Comparison of ENCODE assay signal across 8 cellular contexts in the genomic region with DNA sequence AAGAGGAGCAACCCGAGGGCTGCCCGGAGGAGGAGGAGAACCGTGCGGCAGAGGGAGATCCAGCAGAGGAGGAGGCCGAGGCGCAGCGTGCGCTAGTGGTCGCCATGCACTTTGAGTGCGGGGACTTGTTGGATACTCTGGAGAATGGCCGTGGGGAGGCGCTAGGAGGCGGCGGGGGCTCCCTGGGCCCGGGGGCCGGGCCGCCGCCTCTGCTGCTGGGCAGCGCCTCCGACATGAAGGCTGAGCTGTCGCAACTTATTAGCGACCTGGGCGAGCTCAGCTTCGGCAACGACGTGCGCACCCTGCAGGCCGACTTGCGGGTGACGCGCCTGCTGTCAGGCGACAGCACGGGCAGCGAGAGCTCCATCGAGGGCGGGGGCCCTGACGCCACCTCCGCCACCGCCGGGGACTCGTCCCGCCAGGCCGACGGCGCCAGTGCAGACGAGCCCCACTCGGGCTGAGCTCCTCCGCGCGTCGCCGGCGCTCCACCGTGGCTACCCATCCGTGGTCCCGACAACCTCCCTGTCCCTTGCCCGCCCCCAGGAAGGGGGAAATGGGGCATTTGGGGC. TPM values are rescaled to one million over a fixed set of nuclear protein-coding genes. Genes with fewer than 3 reads are reported as not detected.
DNase-seq lines count a peak whose midpoint lies in the region; ATAC-seq and TF ChIP-seq lines count a peak whose summit lies in the region.

No MANE protein-coding gene starts in this region.

- H3K4me1 Mint-ChIP-seq in Calu3 (ENCODE audit: low read depth, unreplicated experiment), result peaks cover 20% of the 10 kb centered on the region
- peaks cover 31% of the 10 kb centered on the region for H3K4me1 Mint-ChIP-seq in GM23338
- peaks cover 24 to 56% (median 44%) of the 10 kb centered on the region in 7 donors for H3K4me1 Mint-ChIP-seq in naive thymus-derived CD4-positive, alpha-beta T cell

- H3K4me3 ChIP-seq in GM23338 (peak overlapping the region; percentile 69), esophagus squamous epithelium (peak overlapping the region; percentile 70 to 87 (median 71))
- H3K4me3 ChIP-seq in naive thymus-derived CD4-positive, alpha-beta T cell (ENCODE audit: low read length), result peak overlapping the region; percentile 68

- H3K4me3 Mint-ChIP-seq in Calu3 (ENCODE audit: low read depth, unreplicated experiment), result peak overlapping the region; percentile 90
- H3K4me3 Mint-ChIP-seq in GM23338, result peak overlapping the region; percentile 86
- H3K4me3 Mint-ChIP-seq in naive thymus-derived CD4-positive, alpha-beta T cell, result peak overlapping the region; percentile 78 to 98 (median 88)

- H3K27ac ChIP-seq in GM23338 (ENCODE audit: low read depth), result no peak overlapping the region
- H3K27ac ChIP-seq in esophagus squamous epithelium, result peak overlapping the region; percentile 60 to 94 (median 84)
- H3K27ac ChIP-seq in naive thymus-derived CD4-positive, alpha-beta T cell (ENCODE audit: low read depth, low read length), result peak overlapping the region; percentile 38

- peak; percentile 56 for TF ChIP-seq CTCF in Calu3 (IDR thresholded peaks at IDR 0.05; ENCODE audit: unreplicated experiment)
- TF ChIP-seq CTCF in GM23338 (conservative IDR thresholded peaks at IDR 0.05; ENCODE audit: low read depth in 2 of 2), result peak; percentile 40 to 56; a peak in 3 of 4 replicates
- peak in 4 of 6 experiments; percentile 22 to 44 (median 26) for TF ChIP-seq CTCF in esophagus squamous epithelium (IDR thresholded peaks at IDR 0.05)

- H3K36me3 Mint-ChIP-seq in Calu3 (ENCODE audit: insufficient read depth, unreplicated experiment) (peaks cover 30% of the 10 kb centered on the region), GM23338 (ENCODE audit: low read depth) (no peaks in the 10 kb centered on the region; the same call in 2 of the 3 replicates)
- no peaks in the 10 kb centered on the region for H3K36me3 Mint-ChIP-seq in naive thymus-derived CD4-positive, alpha-beta T cell

- no peaks in the 10 kb centered on the region for H3K9me3 ChIP-seq in esophagus squamous epithelium
- no peaks in the 10 kb centered on the region for H3K9me3 ChIP-seq in naive thymus-derived CD4-positive, alpha-beta T cell (ENCODE audit: control insufficient read depth in 2 of 3, low read length in 3 of 3)

- POLR2A ChIA-PET in naive thymus-derived CD4-positive, alpha-beta T cell (lab: Charles Lee), result interaction anchor here (0.6 to 5.0 kb wide), 11 partner anchors 11 to 709 kb away, joined by 3 to 69 read pairs (median 4); partner anchors contain the start of gene LSG1

- H3K4me2 ChIP-seq in GM23338, result peak overlapping the region; percentile 95

- intact Hi-C loops in Calu3 (cut with micrococcal nuclease; ENCODE audit: unreplicated experiment), result loop anchor here (10.0 kb wide), 3 partner anchors 77 to 827 kb away; no protein-coding TSS in a partner anchor
- intact Hi-C loops in esophagus squamous epithelium (cut with DNase I), result loop anchor here (5.0 kb wide), 1 partner anchor 420 kb away; no protein-coding TSS in a partner anchor
- intact Hi-C loops in naive thymus-derived CD4-positive, alpha-beta T cell (cut with micrococcal nuclease), result loop anchor here (2.0 to 5.0 kb wide), 4 partner anchors 15 to 755 kb away; partner anchors contain the start of genes ACAP2 (in 1 of the 2), HES1 (in 1 of the 2) and LSG1 (in 1 of the 2)

- H3K36me3 ChIP-seq in GM23338 (ENCODE audit: insufficient read depth) (no peaks in the 10 kb centered on the region), esophagus squamous epithelium (peaks cover 0 to 10% (median 0%) of the 10 kb centered on the region in 3 donors)
- no peaks in the 10 kb centered on the region for H3K36me3 ChIP-seq in naive thymus-derived CD4-positive, alpha-beta T cell (ENCODE audit: control insufficient read depth in 2 of 3, insufficient read depth in 3 of 3, low read length in 3 of 3)

- 29 to 33% methylated on average over 24 to 36 of the region's 57 CpGs for WGBS in esophagus squamous epithelium, 2 donors

- no TSS peak for BruUV-seq in Calu3 (replicated peaks; lab: Mats Ljungman, UMichigan)

- H3K4me1 ChIP-seq in GM23338 (ENCODE audit: insufficient read depth) (peaks cover 14% of the 10 kb centered on the region), esophagus squamous epithelium (peaks cover 29 to 71% (median 29%) of the 10 kb centered on the region in 3 donors)
- H3K4me1 ChIP-seq in naive thymus-derived CD4-positive, alpha-beta T cell (ENCODE audit: control insufficient read depth in 2 of 2, insufficient read depth in 2 of 2, low read length in 2 of 2), result peaks cover 19 to 24% of the 10 kb centered on the region in 2 donors

- CTCF ChIA-PET in Calu3 (lab: Charles Lee), result interaction anchor here (0.7 to 3.2 kb wide), 10 partner anchors 16 to 432 kb away, joined by 3 to 27 read pairs (median 3); partner anchors contain the start of gene LSG1
- CTCF ChIA-PET in naive thymus-derived CD4-positive, alpha-beta T cell (lab: Charles Lee), result interaction anchor here (0.7 to 2.9 kb wide), 4 partner anchors 13 to 582 kb away, joined by 3 to 22 read pairs (median 10); partner anchors contain the start of gene LSG1

- TF ChIP-seq POLR2A in esophagus squamous epithelium (IDR thresholded peaks at IDR 0.05), result peak in 1 of 4 donors; percentile 43

- peak; percentile 59 for ATAC-seq in GM23338
- ATAC-seq in naive thymus-derived CD4-positive, alpha-beta T cell, result peak; percentile 78

- no peaks in the 10 kb centered on the region; the same call in 1 of the 2 replicates for H3F3A ChIP-seq in GM23338 (replicated peaks; ENCODE audit: low read depth)

- no peaks in the 10 kb centered on the region for H3K79me2 ChIP-seq in GM23338 (replicated peaks; ENCODE audit: insufficient read depth)

- H3K27ac Mint-ChIP-seq in Calu3 (ENCODE audit: unreplicated experiment) (no peak overlapping the region), GM23338 (no peak overlapping the region)
- peak overlapping the region in 3 of 9 donors; percentile 59 to 86 (median 82) for H3K27ac Mint-ChIP-seq in naive thymus-derived CD4-positive, alpha-beta T cell

- H3K27me3 Mint-ChIP-seq in Calu3 (ENCODE audit: unreplicated experiment) (peaks cover 45% of the 10 kb centered on the region), GM23338 (ENCODE audit: insufficient read depth, low read depth, poor library complexity) (peaks cover 25% of the 10 kb centered on the region)
- peaks cover 0 to 58% (median 5%) of the 10 kb centered on the region in 5 donors for H3K27me3 Mint-ChIP-seq in naive thymus-derived CD4-positive, alpha-beta T cell

- DNase-seq in Calu3 (peak; percentile 83), GM23338 (ENCODE audit: low spot score) (peak; percentile 91), NCI-H69 (lab: John Stamatoyannopoulos, UW) (peak; percentile 88), activated T-cell treated with anti-CD3 and anti-CD28 coated beads for 4 hours (peak; percentile 72), esophagus squamous epithelium (lab: John Stamatoyannopoulos, UW) (no peak), 8988T (no peak)
- peak; percentile 18 to 72 (median 50) for DNase-seq in naive thymus-derived CD4-positive, alpha-beta T cell
- peak; percentile 69 for DNase-seq in stimulated activated naive CD4-positive, alpha-beta T cell treated with Interleukin-2 at 50 U/mL for 16 hours (lab: John Stamatoyannopoulos, UW)

- no peaks in the 10 kb centered on the region for H3K9me2 ChIP-seq in GM23338 (ENCODE audit: insufficient read depth)

- H3K9me3 Mint-ChIP-seq in Calu3 (ENCODE audit: low read depth, unreplicated experiment) (no peaks in the 10 kb centered on the region), GM23338 (no peaks in the 10 kb centered on the region)
- peaks cover 0 to 2% (median 0%) of the 10 kb centered on the region in 11 donors for H3K9me3 Mint-ChIP-seq in naive thymus-derived CD4-positive, alpha-beta T cell

- H3K27me3 ChIP-seq in GM23338 (ENCODE audit: insufficient read depth), result peaks cover 43% of the 10 kb centered on the region
- peaks cover 0 to 9% (median 0%) of the 10 kb centered on the region in 4 donors for H3K27me3 ChIP-seq in esophagus squamous epithelium
- no peaks in the 10 kb centered on the region for H3K27me3 ChIP-seq in naive thymus-derived CD4-positive, alpha-beta T cell (ENCODE audit: control insufficient read depth in 2 of 2, insufficient read depth in 2 of 2, low read length in 2 of 2)

- H4K20me1 ChIP-seq in GM23338 (replicated peaks; ENCODE audit: insufficient read depth), result no peaks in the 10 kb centered on the region; the same call in 1 of the 2 replicates

- peak overlapping the region; percentile 96 for H2AFZ ChIP-seq in GM23338

TF ChIP-seq in GM23338, 12 proteins besides CTCF, POLR2A, EP300 and RAD21 (continues in another document):
- TF ChIP-seq JUNB (IDR thresholded peaks at IDR 0.05; ENCODE audit: unreplicated experiment), result no peak

RNA-seq across cellular contexts. Expression of gene FAM43A, which starts 2.0 kb away (rescaled TPM):
- total RNA-seq in Calu3 (2022) (1.8 and 2.9 TPM in 2 replicates), esophagus squamous epithelium (10 to 100 TPM; 20.2 to 33.6 (median 31.9) TPM)
- 3.3 and 6.4 TPM in 2 replicates for total RNA-seq in GM23338 (2014; rRNA removed; shearing (Covaris generic))
- 2.4 and 2.5 TPM in 2 replicates for polyA plus RNA-seq in GM23338 (2016; fragmentation: Nextera tagmentation; extraction: Ambion mirVana)
- 1 to 10 TPM; 1.8 to 5.2 (median 3.5) TPM for total RNA-seq in naive thymus-derived CD4-positive, alpha-beta T cell
- polyA plus RNA-seq in naive thymus-derived CD4-positive, alpha-beta T cell, result 1 to 10 TPM; 1.3 to 3.5 TPM

RNA-seq across cellular contexts. Expression of gene LSG1, which starts 15.7 kb away (rescaled TPM):
- total RNA-seq in Calu3 (2022) (86.3 and 90.8 TPM in 2 replicates), esophagus squamous epithelium (10 to 100 TPM; 25.6 to 42.0 (median 30.4) TPM)
- 44.5 and 57.1 TPM in 2 replicates for total RNA-seq in GM23338 (2014; rRNA removed; shearing (Covaris generic))
- polyA plus RNA-seq in GM23338 (2016; fragmentation: Nextera tagmentation; extraction: Ambion mirVana), result 43.0 and 49.2 TPM in 2 replicates
- 10 to 100 TPM; 33.5 to 59.2 (median 54.9) TPM for total RNA-seq in naive thymus-derived CD4-positive, alpha-beta T cell
- polyA plus RNA-seq in naive thymus-derived CD4-positive, alpha-beta T cell, result 10 to 100 TPM; 18.4 to 41.7 TPM

RNA-seq across cellular contexts. Expression of gene TMEM44, which starts 54.5 kb away (rescaled TPM):
- 44.0 and 52.6 TPM in 2 replicates for total RNA-seq in Calu3 (2022)
- 10.5 and 11.3 TPM in 2 replicates for total RNA-seq in GM23338 (2014; rRNA removed; shearing (Covaris generic))
- 9.4 and 10.0 TPM in 2 replicates for polyA plus RNA-seq in GM23338 (2016; fragmentation: Nextera tagmentation; extraction: Ambion mirVana)
- total RNA-seq in esophagus squamous epithelium, result 10 to 100 TPM in 1 of 4 donors, 1 to 10 TPM in 3; 4.7 to 11.9 (median 7.6) TPM
- 1 to 10 TPM in 4 of 5 experiments, under 1 TPM in 1; 0.86 to 2.6 (median 1.4) TPM for total RNA-seq in naive thymus-derived CD4-positive, alpha-beta T cell
- polyA plus RNA-seq in naive thymus-derived CD4-positive, alpha-beta T cell, result under 1 TPM; 0.33 to 0.37 TPM

Comparison
In these comparisons a context has a peak if more than half of its experiments do, and no peak if none do; other contexts are left out.
1. DNase-seq: peak in Calu3 (single experiment), GM23338 (single experiment), NCI-H69 (single experiment), activated T-cell treated with anti-CD3 and anti-CD28 coated beads for 4 hours (single experiment), naive thymus-derived CD4-positive, alpha-beta T cell (9 of 9) and stimulated activated naive CD4-positive, alpha-beta T cell treated with Interleukin-2 at 50 U/mL for 16 hours (single experiment); none in esophagus squamous epithelium (single experiment) and 8988T (single experiment).
2. Peak in every context shown above with its lines, with median percentiles within 50 percentile points of each other: H3K4me3 Mint-ChIP-seq, CTCF ChIP-seq and H3K4me3 ChIP-seq.